ENCODE assay signal across 7 cellular contexts in genomic region chr13:27022571-27023311, GRCh38.
DNase-seq lines count a peak whose midpoint lies in the region; ATAC-seq and TF ChIP-seq lines count a peak whose summit lies in the region.

No MANE protein-coding gene starts in this region.

- H3K9me3 ChIP-seq in esophagus squamous epithelium = no peaks in the 10 kb centered on the region

- DNase-seq in NCI-H748 treated with DMSO at 0.1 percent for 48 hours (lab: John Stamatoyannopoulos, UW) (peak; percentile 99), esophagus squamous epithelium (lab: John Stamatoyannopoulos, UW) (no peak), putamen (ENCODE audit: low spot score) (peak; percentile 52), dedifferentiated amniotic fluid mesenchymal stem cell (ENCODE audit: extremely low spot score) (no peak)

- no peak overlapping the region for H3K4me3 ChIP-seq in esophagus squamous epithelium

- no peaks in the 10 kb centered on the region for H3K27me3 ChIP-seq in esophagus squamous epithelium

- no peak for TF ChIP-seq POLR2A in esophagus squamous epithelium (IDR thresholded peaks at IDR 0.05)

- peak overlapping the region; percentile 27 to 71 (median 56) for H3K27ac ChIP-seq in esophagus squamous epithelium

- 20 to 42% methylated on average over 5 to 7 of the region's 9 CpGs for WGBS in esophagus squamous epithelium, 2 donors

- no peak for TF ChIP-seq CTCF in esophagus squamous epithelium (IDR thresholded peaks at IDR 0.05)

- H3K36me3 ChIP-seq in esophagus squamous epithelium = no peaks in the 10 kb centered on the region

- H3K4me1 ChIP-seq in esophagus squamous epithelium = peaks cover 0 to 32% (median 6%) of the 10 kb centered on the region in 3 donors

- intact Hi-C loops in esophagus squamous epithelium (cut with DNase I) = no loop called here

- ATAC-seq in HG02610 (IDR thresholded peaks at IDR 0.05; ENCODE audit: unreplicated experiment) (peak; percentile 86), GM21360 (IDR thresholded peaks at IDR 0.05; ENCODE audit: unreplicated experiment) (no peak), GM21723 (IDR thresholded peaks at IDR 0.05; ENCODE audit: unreplicated experiment) (no peak)

Comparison
In these comparisons a context has a peak if more than half of its experiments do, and no peak if none do; other contexts are left out.
1. DNase-seq: peak in NCI-H748 treated with DMSO at 0.1 percent for 48 hours (single experiment) and putamen (single experiment); none in esophagus squamous epithelium (single experiment) and dedifferentiated amniotic fluid mesenchymal stem cell (single experiment).